ENCODE assay signal across 2 cellular contexts in genomic region chr10:6840093-6840763, GRCh38.
TF ChIP-seq lines count a peak whose summit lies in the region.

No MANE protein-coding gene starts in this region.

TF ChIP-seq in HepG2, 621 proteins besides CTCF, POLR2A, EP300 and RAD21:
- TF ChIP-seq ZNF362 (CRISPR knock-in tag; IDR thresholded peaks at IDR 0.05; ENCODE audit: borderline replicate concordance) (no peak), ATF7 (IDR thresholded peaks at IDR 0.05) (peak; percentile 50; the same call in 1 of the 2 replicates), ATF7 (CRISPR knock-in tag; IDR thresholded peaks at IDR 0.05) (no peak)

TF ChIP-seq in H1, 55 proteins besides CTCF, POLR2A, EP300 and RAD21 (continued from another document):
- TF ChIP-seq POU5F1 (IDR thresholded peaks at IDR 0.05; ENCODE audit: low read depth, low read length) = no peak
- TF ChIP-seq MAX (IDR thresholded peaks at IDR 0.05) = no peak
- no peak for TF ChIP-seq PHF8 (conservative IDR thresholded peaks at IDR 0.05; ENCODE audit: low read depth, low read length)
- TF ChIP-seq SUZ12 (IDR thresholded peaks at IDR 0.05; ENCODE audit: low read length) = no peak
- TF ChIP-seq SP4 (IDR thresholded peaks at IDR 0.05; ENCODE audit: low read length) = no peak
- no peak for TF ChIP-seq TEAD4 (IDR thresholded peaks at IDR 0.05; ENCODE audit: low read depth, low read length)
- no peak for TF ChIP-seq CEBPB (IDR thresholded peaks at IDR 0.05; ENCODE audit: low read depth, low read length)
- no peak for TF ChIP-seq ATF3 (IDR thresholded peaks at IDR 0.05; ENCODE audit: insufficient read depth, low read depth, low read length)
- TF ChIP-seq KDM5A (IDR thresholded peaks at IDR 0.05; ENCODE audit: low read length) = no peak
- TF ChIP-seq SRF (IDR thresholded peaks at IDR 0.05; ENCODE audit: low read depth, low read length) = no peak
- no peak for TF ChIP-seq TCF12 (IDR thresholded peaks at IDR 0.05; ENCODE audit: low read depth, low read length)
- TF ChIP-seq E2F6 (IDR thresholded peaks at IDR 0.05) = no peak
- TF ChIP-seq GTF2F1 (IDR thresholded peaks at IDR 0.05; ENCODE audit: borderline replicate concordance, low read depth, low read length) = no peak
- TF ChIP-seq RFX5 (IDR thresholded peaks at IDR 0.05; ENCODE audit: borderline replicate concordance, low read depth, low read length) = no peak
